In the genomic region with DNA sequence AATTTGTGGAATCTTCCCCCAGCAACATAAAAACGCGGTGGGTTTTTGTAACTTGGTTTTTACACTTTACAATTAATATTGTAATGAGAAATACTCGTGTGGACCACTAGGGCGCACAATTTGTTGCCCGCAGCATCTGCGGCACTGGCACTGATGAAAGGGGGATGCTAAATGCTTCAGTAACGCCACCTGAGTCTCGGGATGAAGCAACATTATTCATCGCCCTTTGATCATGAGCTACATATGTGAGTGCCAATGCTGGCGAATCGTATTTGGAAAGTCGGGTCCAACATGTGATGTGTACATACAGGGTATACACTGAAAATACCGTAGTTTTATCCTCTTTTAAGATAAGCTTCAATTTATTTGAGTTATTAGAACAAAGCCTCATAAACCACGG, we compare ENCODE assay signal across 8 cellular contexts. TPM values are rescaled to one million over a fixed set of nuclear protein-coding genes. Genes with fewer than 3 reads are reported as not detected.
DNase-seq lines count a peak whose midpoint lies in the region; ATAC-seq, FAIRE-seq and TF ChIP-seq lines count a peak whose summit lies in the region.

No MANE protein-coding gene starts in this region.

- no peaks in the 10 kb centered on the region for H3K36me3 ChIP-seq in cardiac muscle cell

- H3K27me3 ChIP-seq in cardiac muscle cell, result no peaks in the 10 kb centered on the region

- H3K4me1 ChIP-seq in cardiac muscle cell (ENCODE audit: low read depth), result no peaks in the 10 kb centered on the region

- DNase-seq in A172 (ENCODE audit: low spot score) (peak; percentile 34), RCC 7860 (ENCODE audit: low spot score) (peak; percentile 29), cardiac muscle cell (ENCODE audit: low read depth in 1 of 2, low spot score in 1 of 2) (peak; percentile 33 to 47), epidermal melanocyte (ENCODE audit: insufficient read length, low spot score) (no peak)
- DNase-seq in activated effector memory CD4-positive, alpha-beta T cell treated with anti-CD3 and anti-CD28 coated beads, Interleukin-2, amount 50 U/mL, for 16 hours, result peak; percentile 81
- DNase-seq in stimulated activated CD4-positive, alpha-beta T cell treated with anti-CD3 and anti-CD28 coated beads, Interleukin-1b, Interleukin-23, amount 100 ng/mL, for 48 hours, result peak; percentile 49

- peak; percentile 52 for TF ChIP-seq CTCF in cardiac muscle cell (IDR thresholded peaks at IDR 0.05; ENCODE audit: low read depth, low read length)

- no peak for FAIRE-seq in RCC 7860 (lab: Jason Lieb, UNC)

- ATAC-seq in GM18502 (IDR thresholded peaks at IDR 0.05; ENCODE audit: poor library complexity, unreplicated experiment) (peak; percentile 87), HG03159 (IDR thresholded peaks at IDR 0.05; ENCODE audit: unreplicated experiment) (peak; percentile 82)

- no peaks in the 10 kb centered on the region for H3K9me3 ChIP-seq in cardiac muscle cell (ENCODE audit: low read depth)

- no peak overlapping the region for H3K27ac ChIP-seq in cardiac muscle cell

- no peak overlapping the region for H3K4me3 ChIP-seq in cardiac muscle cell

RNA-seq across cellular contexts. Expression of a gene that starts 34.2 kb away (rescaled TPM):
- total RNA-seq in A172 (2014; rRNA removed; shearing (Covaris generic)), result 71.6 and 76.1 TPM in 2 replicates
- total RNA-seq in cardiac muscle cell, result 51.2 and 55.8 TPM in 2 replicates
- 68.1 and 104 TPM in 2 replicates for polyA plus RNA-seq in cardiac muscle cell
